Comparison of ENCODE assay signal across 29 cellular contexts in the genomic region with DNA sequence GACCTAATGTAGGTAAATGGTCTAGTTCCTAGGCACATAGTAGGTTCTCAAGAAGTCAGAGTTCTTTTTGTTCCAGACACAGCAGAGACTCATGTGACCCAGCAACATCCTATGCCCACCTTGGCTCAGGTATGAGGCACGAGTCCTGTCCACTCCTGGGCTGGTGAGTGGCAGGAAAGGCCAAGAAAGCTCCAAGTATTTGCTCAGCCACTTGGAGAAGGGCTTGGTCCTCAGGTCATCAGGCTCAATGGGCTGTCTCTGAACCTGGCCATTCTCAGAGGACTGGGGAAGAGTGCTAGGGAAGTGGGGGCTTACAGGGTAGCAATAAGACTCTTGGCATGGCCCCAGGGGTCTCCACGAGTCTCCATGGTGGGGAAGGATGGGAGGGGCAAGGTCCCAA.
"Had no signal": no experiment of that assay in that cellular context is flagged by ENCODE, and none has a peak within 500 bp of the region (broad histone marks: within the 10 kb centered on the region; RNA-seq: fewer than 3 reads in every experiment).

No MANE protein-coding gene starts in this region.

- H3K4me3 ChIP-seq: ovary, psoas muscle, right lobe of liver, sigmoid colon, suprapubic skin, testis, tibial artery, transverse colon, vagina had no signal

- H2AFZ ChIP-seq: parathyroid adenoma had no signal

- H3K36me3 ChIP-seq: ovary, right lobe of liver, sigmoid colon, suprapubic skin, tibial artery, transverse colon, vagina had no signal

- H3K27ac Mint-ChIP-seq: naive thymus-derived CD8-positive, alpha-beta T cell; natural killer cell treated with Interleukin-12 subunit alpha and Interleukin-12 subunit beta and Interleukin-15 and Interleukin-18, amount 100 ng/mL, for 72 hours; nephron progenitor cell; progenitor cell of endocrine pancreas; stimulated activated effector memory CD8-positive, alpha-beta T cell treated with anti-CD3 and anti-CD28 coated beads, Interleukin-12 subunit alpha, Interleukin-12 subunit beta, amount 100 ng/mL, for 72 hours; type B pancreatic cell had no signal

- H3K9me3 ChIP-seq: ovary, psoas muscle, right lobe of liver, sigmoid colon, suprapubic skin, testis, tibial artery, transverse colon, vagina had no signal

- H3K4me3 Mint-ChIP-seq: naive thymus-derived CD8-positive, alpha-beta T cell; natural killer cell treated with Interleukin-12 subunit alpha and Interleukin-12 subunit beta and Interleukin-15 and Interleukin-18, amount 100 ng/mL, for 72 hours; nephron progenitor cell; neural crest cell; stimulated activated effector memory CD8-positive, alpha-beta T cell treated with anti-CD3 and anti-CD28 coated beads, Interleukin-12 subunit alpha, Interleukin-12 subunit beta, amount 100 ng/mL, for 72 hours; stimulated activated naive CD8-positive, alpha-beta T cell treated with anti-CD3 and anti-CD28 coated beads, Interleukin-15, amount 100 ng/mL, for 72 hours; type B pancreatic cell had no signal

- H3K4me1 Mint-ChIP-seq: naive thymus-derived CD8-positive, alpha-beta T cell; nephron progenitor cell; neural crest cell; stimulated activated effector memory CD8-positive, alpha-beta T cell treated with anti-CD3 and anti-CD28 coated beads, Interleukin-12 subunit alpha, Interleukin-12 subunit beta, amount 100 ng/mL, for 72 hours; stimulated activated naive CD8-positive, alpha-beta T cell treated with anti-CD3 and anti-CD28 coated beads, Interleukin-15, amount 100 ng/mL, for 72 hours had no signal

- H3K4me1 ChIP-seq: parathyroid adenoma, psoas muscle, right lobe of liver, sigmoid colon, suprapubic skin, testis, tibial artery, transverse colon, vagina had no signal

- H3K9ac ChIP-seq: parathyroid adenoma had no signal

- H3K27me3 Mint-ChIP-seq: stimulated activated naive CD8-positive, alpha-beta T cell treated with anti-CD3 and anti-CD28 coated beads, Interleukin-15, amount 100 ng/mL, for 72 hours had no signal

- H3K36me3 Mint-ChIP-seq: naive thymus-derived CD8-positive, alpha-beta T cell; natural killer cell treated with Interleukin-12 subunit alpha and Interleukin-12 subunit beta and Interleukin-15 and Interleukin-18, amount 100 ng/mL, for 72 hours; stimulated activated effector memory CD8-positive, alpha-beta T cell treated with anti-CD3 and anti-CD28 coated beads, Interleukin-12 subunit alpha, Interleukin-12 subunit beta, amount 100 ng/mL, for 72 hours; type B pancreatic cell had no signal

- H3K27ac ChIP-seq: ovary, parathyroid adenoma, psoas muscle, right lobe of liver, sigmoid colon, suprapubic skin, testis, tibial artery, transverse colon, vagina had no signal

- ATAC-seq: naive thymus-derived CD8-positive, alpha-beta T cell; psoas muscle; right cardiac atrium; right lobe of liver; stimulated activated effector memory CD8-positive, alpha-beta T cell treated with anti-CD3 and anti-CD28 coated beads, Interleukin-12 subunit alpha, Interleukin-12 subunit beta, amount 100 ng/mL, for 72 hours; stimulated activated naive CD8-positive, alpha-beta T cell treated with anti-CD3 and anti-CD28 coated beads, Interleukin-15, amount 100 ng/mL, for 72 hours; stimulated activated naive CD8-positive, alpha-beta T cell treated with anti-CD3 and anti-CD28 coated beads, Interleukin-15, Interleukin-2, amounts not matched to agents 100 U/mL and 50 U/mL, for 24 hours had no signal

- DNase-seq: naive thymus-derived CD8-positive, alpha-beta T cell; nephron progenitor cell; occipital lobe; ovary; posterior cingulate gyrus; psoas muscle; right cardiac atrium; right lobe of liver; sigmoid colon; small intestine; stimulated activated CD4-positive, alpha-beta T cell treated with anti-CD3 and anti-CD28 coated beads, Interleukin-15, amount 100 ng/mL, for 24 hours; stimulated activated CD4-positive, alpha-beta T cell treated with anti-CD3 and anti-CD28 coated beads, Interleukin-2, amount 100 ng/mL, for 24 hours; stimulated activated CD4-positive, alpha-beta T cell treated with anti-CD3 and anti-CD28 coated beads, Interleukin-2, amount 100 ng/mL, for 48 hours; stimulated activated CD4-positive, alpha-beta T cell treated with anti-CD3 and anti-CD28 coated beads, Interleukin-4, amount 100 ng/mL, for 24 hours; stimulated activated naive CD4-positive, alpha-beta T cell; stimulated activated naive CD8-positive, alpha-beta T cell treated with anti-CD3 and anti-CD28 coated beads, Interleukin-15, amount 100 ng/mL, for 72 hours; stimulated activated naive CD8-positive, alpha-beta T cell treated with anti-CD3 and anti-CD28 coated beads, Interleukin-15, Interleukin-2, amounts not matched to agents 100 U/mL and 50 U/mL, for 24 hours; substantia nigra; testis; tibial artery; transverse colon had no signal

- H3K27me3 ChIP-seq: ovary, right lobe of liver, sigmoid colon, testis, transverse colon, vagina had no signal

- H3K9me3 Mint-ChIP-seq: naive thymus-derived CD8-positive, alpha-beta T cell; natural killer cell treated with Interleukin-12 subunit alpha and Interleukin-12 subunit beta and Interleukin-15 and Interleukin-18, amount 100 ng/mL, for 72 hours; nephron progenitor cell; stimulated activated effector memory CD8-positive, alpha-beta T cell treated with anti-CD3 and anti-CD28 coated beads, Interleukin-12 subunit alpha, Interleukin-12 subunit beta, amount 100 ng/mL, for 72 hours; stimulated activated naive CD8-positive, alpha-beta T cell treated with anti-CD3 and anti-CD28 coated beads, Interleukin-15, amount 100 ng/mL, for 72 hours; type B pancreatic cell had no signal
